ENCODE assay signal across 1 cellular context in the genomic region with DNA sequence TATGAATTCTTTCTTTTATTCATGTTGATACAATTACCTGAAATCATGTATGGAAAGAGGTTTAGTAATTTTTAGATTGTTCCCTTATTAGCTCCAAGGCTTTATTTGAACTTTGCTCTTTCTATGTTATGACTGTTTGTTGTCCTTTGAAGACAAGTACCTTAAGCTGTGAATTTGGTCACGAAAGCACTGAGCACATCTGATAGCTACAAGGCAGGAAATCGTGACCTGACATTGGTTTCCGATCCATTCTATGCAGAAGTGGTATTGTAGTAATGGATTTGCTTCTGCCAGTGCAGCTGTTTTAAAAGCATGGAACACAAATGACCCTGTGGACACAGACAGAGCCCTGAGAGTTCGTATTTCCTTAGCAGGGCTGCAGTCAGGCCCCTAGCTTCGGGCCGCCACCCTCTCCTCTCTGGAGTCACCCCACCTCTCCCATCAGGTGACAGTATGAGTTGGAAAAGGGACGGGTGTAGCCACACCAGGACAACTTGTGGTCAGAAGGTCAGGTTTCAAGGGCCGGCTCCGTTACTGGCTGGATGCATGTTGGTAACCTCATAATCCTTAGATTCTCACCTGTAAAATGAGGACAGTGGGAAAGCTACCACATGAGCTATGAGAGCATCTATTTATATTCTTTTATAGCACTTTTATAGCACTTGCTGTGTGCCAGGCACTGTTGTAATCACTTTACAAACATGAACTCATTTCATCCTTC.
A peak's percentile ranks its signal among the peaks of the same experiment; 100 is the strongest.
TF ChIP-seq lines count a peak whose summit lies in the region.

No MANE protein-coding gene starts in this region.

TF ChIP-seq in HCT116, 20 proteins besides CTCF, POLR2A, EP300 and RAD21 (continued from another document):
- no peak for TF ChIP-seq ZBTB33 (IDR thresholded peaks at IDR 0.05; ENCODE audit: extremely low read depth, insufficient replicate concordance, low read length)
- 0 out of 2 replicates have a peak, but pooled peaks have one; percentile 34 for TF ChIP-seq MAX (IDR thresholded peaks at IDR 0.05)
- TF ChIP-seq ATF3 (IDR thresholded peaks at IDR 0.05): no peak
- TF ChIP-seq, protein P1, sequence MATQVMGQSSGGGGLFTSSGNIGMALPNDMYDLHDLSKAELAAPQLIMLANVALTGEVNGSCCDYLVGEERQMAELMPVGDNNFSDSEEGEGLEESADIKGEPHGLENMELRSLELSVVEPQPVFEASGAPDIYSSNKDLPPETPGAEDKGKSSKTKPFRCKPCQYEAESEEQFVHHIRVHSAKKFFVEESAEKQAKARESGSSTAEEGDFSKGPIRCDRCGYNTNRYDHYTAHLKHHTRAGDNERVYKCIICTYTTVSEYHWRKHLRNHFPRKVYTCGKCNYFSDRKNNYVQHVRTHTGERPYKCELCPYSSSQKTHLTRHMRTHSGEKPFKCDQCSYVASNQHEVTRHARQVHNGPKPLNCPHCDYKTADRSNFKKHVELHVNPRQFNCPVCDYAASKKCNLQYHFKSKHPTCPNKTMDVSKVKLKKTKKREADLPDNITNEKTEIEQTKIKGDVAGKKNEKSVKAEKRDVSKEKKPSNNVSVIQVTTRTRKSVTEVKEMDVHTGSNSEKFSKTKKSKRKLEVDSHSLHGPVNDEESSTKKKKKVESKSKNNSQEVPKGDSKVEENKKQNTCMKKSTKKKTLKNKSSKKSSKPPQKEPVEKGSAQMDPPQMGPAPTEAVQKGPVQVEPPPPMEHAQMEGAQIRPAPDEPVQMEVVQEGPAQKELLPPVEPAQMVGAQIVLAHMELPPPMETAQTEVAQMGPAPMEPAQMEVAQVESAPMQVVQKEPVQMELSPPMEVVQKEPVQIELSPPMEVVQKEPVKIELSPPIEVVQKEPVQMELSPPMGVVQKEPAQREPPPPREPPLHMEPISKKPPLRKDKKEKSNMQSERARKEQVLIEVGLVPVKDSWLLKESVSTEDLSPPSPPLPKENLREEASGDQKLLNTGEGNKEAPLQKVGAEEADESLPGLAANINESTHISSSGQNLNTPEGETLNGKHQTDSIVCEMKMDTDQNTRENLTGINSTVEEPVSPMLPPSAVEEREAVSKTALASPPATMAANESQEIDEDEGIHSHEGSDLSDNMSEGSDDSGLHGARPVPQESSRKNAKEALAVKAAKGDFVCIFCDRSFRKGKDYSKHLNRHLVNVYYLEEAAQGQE (IDR thresholded peaks at IDR 0.05; ENCODE audit: low read depth): no peak
- TF ChIP-seq CBX3 (IDR thresholded peaks at IDR 0.05; ENCODE audit: low read depth): 0 out of 2 replicates have a peak, but pooled peaks have one; percentile 69
- TF ChIP-seq EZH2 (IDR thresholded peaks at IDR 0.05): no peak
- peak; percentile 60; the same call in 1 of the 2 replicates for TF ChIP-seq SP1 (IDR thresholded peaks at IDR 0.05; ENCODE audit: low read depth)
- peak; percentile 36 for TF ChIP-seq JUND (IDR thresholded peaks at IDR 0.05)
TF ChIP-seq in HCT116: peak in this region for 5.
